In the genomic region with DNA sequence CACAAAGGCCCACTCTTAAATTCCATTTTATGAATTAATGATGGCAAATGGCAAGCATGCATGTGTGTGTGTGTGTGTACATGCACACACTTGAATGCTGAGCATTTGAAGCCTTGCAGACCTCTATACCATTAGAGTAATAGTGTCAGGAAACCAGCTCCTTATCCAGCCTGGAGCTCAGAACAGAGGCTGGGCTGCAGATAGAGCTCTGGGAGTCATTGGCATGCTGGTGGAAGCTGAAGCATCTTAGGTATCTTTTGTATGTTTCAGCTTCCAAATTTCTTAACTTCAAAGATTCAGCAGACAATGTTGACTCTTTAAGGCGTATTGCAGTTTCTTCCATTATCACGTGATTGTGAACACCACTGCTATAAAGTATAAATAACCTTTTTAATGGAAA, we compare ENCODE assay signal across 14 cellular contexts.
DNase-seq lines count a peak whose midpoint lies in the region; ATAC-seq and TF ChIP-seq lines count a peak whose summit lies in the region.
"Had no signal": no experiment of that assay in that cellular context is flagged by ENCODE, and none has a peak within 500 bp of the region (broad histone marks: within the 10 kb centered on the region; RNA-seq: fewer than 3 reads in every experiment).

No MANE protein-coding gene starts in this region.

- H4K8ac ChIP-seq in IMR-90 (ENCODE audit: low read depth in 2 of 2, low read length in 2 of 2) (no peak overlapping the region), trophoblast cell (ENCODE audit: low read depth, low read length) (no peak overlapping the region)

- H2BK120ac ChIP-seq in IMR-90 (ENCODE audit: low read depth, low read length) (no peak overlapping the region), trophoblast cell (ENCODE audit: insufficient read depth, low read length, poor library complexity) (no peak overlapping the region)

- H4K5ac ChIP-seq in IMR-90 (ENCODE audit: low read depth, low read length) = no peak overlapping the region; the same call in 1 of the 2 replicates

- no peak overlapping the region for H2AK5ac ChIP-seq in IMR-90 (ENCODE audit: low read depth, low read length)
- H2AK5ac ChIP-seq in trophoblast cell (ENCODE audit: low read length) = no peak overlapping the region

- H3K36me3 ChIP-seq in IMR-90 (ENCODE audit: control insufficient read depth, insufficient read depth, low read length) = no peaks in the 10 kb centered on the region
- no peaks in the 10 kb centered on the region for H3K36me3 ChIP-seq in adipocyte (ENCODE audit: control insufficient read depth, insufficient read depth, low read length, severe bottlenecking)
- no peaks in the 10 kb centered on the region for H3K36me3 ChIP-seq in trophoblast cell (ENCODE audit: control insufficient read depth in 1 of 2, insufficient read depth in 2 of 2, low read length in 2 of 2)
- no peaks in the 10 kb centered on the region for H3K36me3 ChIP-seq in sigmoid colon
- H3K36me3 ChIP-seq: BLaER1 had no signal

- H3K27me3 ChIP-seq in IMR-90 (ENCODE audit: control insufficient read depth, insufficient read depth, low read length) (peaks cover 1% of the 10 kb centered on the region; the same call in 1 of the 2 replicates), adipocyte (replicated peaks; ENCODE audit: control insufficient read depth, insufficient read depth, low read length) (no peaks in the 10 kb centered on the region), trophoblast cell (ENCODE audit: insufficient read depth, low read length) (no peaks in the 10 kb centered on the region), sigmoid colon (no peaks in the 10 kb centered on the region)
- H3K27me3 ChIP-seq: BLaER1 had no signal

- POLR2A ChIA-PET in IMR-90 (lab: Charles Lee; ENCODE audit: unreplicated experiment) = interaction anchor here (0.6 kb wide), 1 partner anchor 336 kb away, joined by 5 read pairs; no protein-coding TSS in a partner anchor

- H3K56ac ChIP-seq in IMR-90 (ENCODE audit: extremely low read depth, insufficient read depth, low read length) = no peak overlapping the region

- no peak overlapping the region for H2BK15ac ChIP-seq in IMR-90 (ENCODE audit: low read depth, low read length)

- WGBS in IMR-90 (ENCODE audit: extremely low coverage in 2 of 2, insufficient read length in 1 of 2), 2 experiments = no CpG with 5 or more reads among the region's 2 CpGs
- no CpG with 5 or more reads among the region's 2 CpGs for WGBS in trophoblast cell (ENCODE audit: extremely low coverage, insufficient coverage, insufficient read length)
- WGBS in sigmoid colon, 2 donors = 88 to 90% methylated on average over 2 of the region's 2 CpGs

- no peak overlapping the region for H4K12ac ChIP-seq in trophoblast cell (ENCODE audit: low read depth, low read length)

- TF ChIP-seq POLR2A in IMR-90 (IDR thresholded peaks at IDR 0.05; ENCODE audit: low read depth, low read length) = no peak
- TF ChIP-seq POLR2A in sigmoid colon (IDR thresholded peaks at IDR 0.05) = no peak

- BruUV-seq in IMR-90 (replicated peaks; lab: Mats Ljungman, UMichigan) = no TSS peak

- no peak overlapping the region for H2BK20ac ChIP-seq in IMR-90 (ENCODE audit: low read depth, low read length)

- TF ChIP-seq RAD21 in IMR-90 (IDR thresholded peaks at IDR 0.05; ENCODE audit: low read length) = no peak

- intact Hi-C loops in IMR-90 (cut with micrococcal nuclease) (no loop called here), sigmoid colon (cut with DNase I) (no loop called here)

- in situ Hi-C loops in IMR-90 (cut with MboI; ENCODE audit: low sequenced_read_pairs) = no loop called here

- H3K18ac ChIP-seq in IMR-90 (ENCODE audit: low read depth, low read length) (peak overlapping the region; percentile 43; the same call in 1 of the 2 replicates), trophoblast cell (ENCODE audit: low read length) (no peak overlapping the region)

- TF ChIP-seq CTCF in IMR-90 (conservative IDR thresholded peaks at IDR 0.05; ENCODE audit: low read depth, low read length) (no peak), sigmoid colon (IDR thresholded peaks at IDR 0.05) (no peak)

- no peak overlapping the region for H3K14ac ChIP-seq in IMR-90 (replicated peaks; ENCODE audit: low read depth, low read length)
- H3K14ac ChIP-seq in trophoblast cell (ENCODE audit: low read length) = no peak overlapping the region

- no peak overlapping the region for H3K23ac ChIP-seq in IMR-90 (ENCODE audit: low read depth, low read length)
- no peak overlapping the region for H3K23ac ChIP-seq in trophoblast cell (ENCODE audit: low read length)

- H3K79me2 ChIP-seq in trophoblast cell (ENCODE audit: control insufficient read depth, insufficient read depth, low read length, poor library complexity) = no peaks in the 10 kb centered on the region

- H3K9ac ChIP-seq in IMR-90 (ENCODE audit: low read depth, low read length) = no peak overlapping the region
- H3K9ac ChIP-seq in adipocyte (ENCODE audit: low read length) = no peak overlapping the region
- H3K9ac ChIP-seq in trophoblast cell (ENCODE audit: low read length) = no peak overlapping the region
- H3K9ac ChIP-seq: BLaER1 had no signal

- no peak for ATAC-seq in IMR-90 (ENCODE audit: low read depth)
- no peak for ATAC-seq in GM19351 (IDR thresholded peaks at IDR 0.05; ENCODE audit: unreplicated experiment)
- ATAC-seq: GM23338 had no signal

- H4K20me1 ChIP-seq in IMR-90 (ENCODE audit: insufficient read depth, low read length) = no peaks in the 10 kb centered on the region; the same call in 1 of the 2 replicates
- H4K20me1 ChIP-seq: BLaER1 had no signal

- H3K4me2 ChIP-seq in IMR-90 (ENCODE audit: low read depth, low read length) (no peak overlapping the region), trophoblast cell (ENCODE audit: low read length) (no peak overlapping the region)
- H3K4me2 ChIP-seq: BLaER1, GM23338 had no signal

- no peak for TF ChIP-seq EP300 in sigmoid colon (IDR thresholded peaks at IDR 0.05)

- no peak overlapping the region for H3K4me3 ChIP-seq in IMR-90 (ENCODE audit: insufficient read depth, low read depth, low read length)
- H3K4me3 ChIP-seq in adipocyte (ENCODE audit: low read length) = no peak overlapping the region
- no peak overlapping the region for H3K4me3 ChIP-seq in trophoblast cell (ENCODE audit: low read depth, low read length)
- H3K4me3 ChIP-seq in sigmoid colon = no peak overlapping the region
- H3K4me3 ChIP-seq: BLaER1, GM23338 had no signal

- peaks cover 16% of the 10 kb centered on the region for H3K9me1 ChIP-seq in IMR-90 (ENCODE audit: insufficient read depth, low read length)

- H3K4me1 ChIP-seq in IMR-90 (ENCODE audit: control insufficient read depth, insufficient read depth, low read length) (peaks cover 18% of the 10 kb centered on the region), adipocyte (ENCODE audit: control insufficient read depth, insufficient read depth, low read length) (peaks cover 19% of the 10 kb centered on the region), trophoblast cell (ENCODE audit: control insufficient read depth in 1 of 2, insufficient read depth in 2 of 2, low read length in 2 of 2) (peaks cover 6 to 14% of the 10 kb centered on the region in 2 experiments), sigmoid colon (peaks cover 0 to 38% (median 19%) of the 10 kb centered on the region in 4 donors)

- no peak overlapping the region for H3K27ac ChIP-seq in IMR-90 (ENCODE audit: insufficient read depth, low read length)
- peak overlapping the region; percentile 27 for H3K27ac ChIP-seq in trophoblast cell (ENCODE audit: low read depth, low read length)
- H3K27ac ChIP-seq in sigmoid colon = no peak overlapping the region
- H3K27ac ChIP-seq: BLaER1 had no signal

- no peak overlapping the region for H4K91ac ChIP-seq in IMR-90 (ENCODE audit: insufficient read depth, low read depth, low read length)
- H4K91ac ChIP-seq in trophoblast cell (ENCODE audit: low read depth, low read length) = no peak overlapping the region

- H3K79me1 ChIP-seq in IMR-90 (ENCODE audit: low read depth in 1 of 2, low read length in 2 of 2) = no peaks in the 10 kb centered on the region
- H3K79me1 ChIP-seq in trophoblast cell (ENCODE audit: low read length) = peaks cover 7% of the 10 kb centered on the region

- H3K9me3 ChIP-seq in IMR-90 (ENCODE audit: control insufficient read depth, insufficient read depth, low read length) = no peaks in the 10 kb centered on the region
- H3K9me3 ChIP-seq in adipocyte (ENCODE audit: control insufficient read depth, low read length) = no peaks in the 10 kb centered on the region
- H3K9me3 ChIP-seq in trophoblast cell (ENCODE audit: insufficient read depth, low read depth, low read length) = no peaks in the 10 kb centered on the region
- no peaks in the 10 kb centered on the region for H3K9me3 ChIP-seq in sigmoid colon
- H3K9me3 ChIP-seq: BLaER1 had no signal

- dilution Hi-C loops in IMR-90 (cut with HindIII; ENCODE audit: low sequenced_read_pairs, unreplicated experiment) = no loop called here

- CTCF ChIA-PET in IMR-90 (lab: Yijun Ruan, JAX) = no interaction called here

- DNase-seq in IMR-90 (no peak), adipocyte (ENCODE audit: low read depth) (peak; percentile 12), islet precursor cell (peak; percentile 61), trophoblast cell (peak; percentile 56 to 80), sigmoid colon (no peak), NCI-H345 treated with DMSO at 0.1 percent for 48 hours (lab: John Stamatoyannopoulos, UW; ENCODE audit: unreplicated experiment) (no peak)
- DNase-seq: 8988T; CD4-positive, alpha-beta memory T cell; DMS153; DMS79; GDM1 had no signal

- H3K4ac ChIP-seq in IMR-90 (ENCODE audit: low read depth, low read length) (no peak overlapping the region), trophoblast cell (ENCODE audit: low read depth, low read length) (no peak overlapping the region)

- no peak overlapping the region for H2BK12ac ChIP-seq in trophoblast cell (ENCODE audit: low read length)

- no peak overlapping the region for H2AK9ac ChIP-seq in IMR-90 (replicated peaks; ENCODE audit: low read depth, low read length, poor library complexity)

- no peak overlapping the region for H2BK5ac ChIP-seq in IMR-90 (ENCODE audit: low read depth, low read length, poor library complexity, severe bottlenecking)
- no peak overlapping the region for H2BK5ac ChIP-seq in trophoblast cell (ENCODE audit: low read depth, low read length, poor library complexity)

- H2AFZ ChIP-seq in IMR-90 (replicated peaks; ENCODE audit: low read length, poor library complexity) (no peak overlapping the region), trophoblast cell (ENCODE audit: insufficient read depth, low read length, poor library complexity) (no peak overlapping the region)
- H2AFZ ChIP-seq: GM23338 had no signal

TF ChIP-seq in IMR-90, 13 proteins besides CTCF, POLR2A, EP300 and RAD21 (continues in another document):
- TF ChIP-seq CEBPB (IDR thresholded peaks at IDR 0.05; ENCODE audit: low read depth, low read length) (no peak), BHLHE40 (IDR thresholded peaks at IDR 0.05; ENCODE audit: low read depth, low read length) (no peak), CHD1 (IDR thresholded peaks at IDR 0.05; ENCODE audit: low read depth, low read length) (no peak), MAZ (IDR thresholded peaks at IDR 0.05; ENCODE audit: borderline replicate concordance, low read depth, low read length) (no peak), MXI1 (IDR thresholded peaks at IDR 0.05; ENCODE audit: borderline replicate concordance, low read depth, low read length) (no peak), RCOR1 (IDR thresholded peaks at IDR 0.05; ENCODE audit: insufficient replicate concordance, low read length) (no peak)

Comparison
In these comparisons a context has a peak if more than half of its experiments do, and no peak if none do; other contexts are left out.
1. DNase-seq: peak in adipocyte (single experiment), islet precursor cell (single experiment) and trophoblast cell (2 of 2); none in IMR-90 (single experiment), sigmoid colon (single experiment) and NCI-H345 treated with DMSO at 0.1 percent for 48 hours (single experiment).